Comparison of ENCODE assay signal across 8 cellular contexts in the genomic region with DNA sequence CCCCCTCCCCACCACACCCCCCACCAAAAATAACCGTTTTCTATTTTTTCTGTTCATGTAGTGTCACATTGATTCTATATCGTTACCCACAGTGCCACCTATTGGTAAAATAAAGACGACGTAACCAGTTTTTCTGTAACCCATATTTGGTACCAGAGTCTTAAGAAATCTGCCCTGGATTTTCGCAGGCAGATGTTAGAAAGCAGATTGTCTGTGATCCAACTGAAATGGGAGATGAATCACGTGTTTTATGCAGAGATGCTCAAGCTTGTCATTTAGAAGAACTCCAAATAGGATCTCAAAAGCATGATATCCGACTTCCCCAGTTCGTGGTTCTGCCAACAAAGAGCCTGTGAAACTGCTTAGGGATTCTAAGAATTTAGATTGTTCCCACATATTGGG.
DNase-seq lines count a peak whose midpoint lies in the region; FAIRE-seq and TF ChIP-seq lines count a peak whose summit lies in the region.

No MANE protein-coding gene starts in this region.

- FAIRE-seq in GM12891 (lab: Jason Lieb, UNC) (no peak), frontal cortex (lab: Jason Lieb, UNC) (no peak)

- no peak overlapping the region for H3K27ac ChIP-seq in parathyroid adenoma

- peak; percentile 55 for TF ChIP-seq CTCF in parathyroid adenoma (IDR thresholded peaks at IDR 0.05)

- H3K36me3 ChIP-seq in parathyroid adenoma (ENCODE audit: control insufficient read depth, insufficient read depth, low read length), result no peaks in the 10 kb centered on the region

- TF ChIP-seq POLR2A in GM12891 (IDR thresholded peaks at IDR 0.05; ENCODE audit: low read depth, low read length), result no peak

- no peaks in the 10 kb centered on the region for H3K4me1 ChIP-seq in parathyroid adenoma

- H3K9me3 ChIP-seq in parathyroid adenoma (ENCODE audit: control insufficient read depth, low read length), result no peaks in the 10 kb centered on the region

- H3K4me3 ChIP-seq in parathyroid adenoma (ENCODE audit: low read depth, low read length), result no peak overlapping the region

- no peak overlapping the region for H2AFZ ChIP-seq in parathyroid adenoma

- no peak overlapping the region for H3K4me2 ChIP-seq in parathyroid adenoma (ENCODE audit: low read length)

- H3K9ac ChIP-seq in parathyroid adenoma, result no peak overlapping the region

- H3K79me2 ChIP-seq in parathyroid adenoma, result no peaks in the 10 kb centered on the region

- H3K27me3 ChIP-seq in parathyroid adenoma (ENCODE audit: control insufficient read depth, insufficient read depth, low read length), result no peaks in the 10 kb centered on the region

- DNase-seq in AG08395 (ENCODE audit: low spot score), result peak; percentile 72
- DNase-seq in GM12891 (ENCODE audit: insufficient read length, low spot score), result peak; percentile 2
- DNase-seq in HS-27A (ENCODE audit: low read depth), result peak; percentile 15
- peak; percentile 24 for DNase-seq in SK-N-DZ (ENCODE audit: low spot score)
- peak; percentile 4 to 22 for DNase-seq in frontal cortex (ENCODE audit: low spot score in 2 of 2)
- DNase-seq in mesenteric fat pad (ENCODE audit: low spot score), result no peak
- DNase-seq in stimulated activated naive CD4-positive, alpha-beta T cell treated with Interleukin-2 at 50 U/mL for 16 hours (lab: John Stamatoyannopoulos, UW), result no peak

TF ChIP-seq in GM12891, 5 proteins besides CTCF, POLR2A, EP300 and RAD21:
- TF ChIP-seq TAF1 (IDR thresholded peaks at IDR 0.05; ENCODE audit: low read depth, low read length), result no peak
- no peak for TF ChIP-seq POU2F2 (IDR thresholded peaks at IDR 0.05; ENCODE audit: low read depth, low read length)

Comparison
In these comparisons a context has a peak if more than half of its experiments do, and no peak if none do; other contexts are left out.
1. DNase-seq: peak in AG08395 (single experiment), GM12891 (single experiment), HS-27A (single experiment), SK-N-DZ (single experiment) and frontal cortex (2 of 2); none in mesenteric fat pad (single experiment) and stimulated activated naive CD4-positive, alpha-beta T cell treated with Interleukin-2 at 50 U/mL for 16 hours (single experiment).